Comparison of ENCODE assay signal across 22 cellular contexts in the genomic region with DNA sequence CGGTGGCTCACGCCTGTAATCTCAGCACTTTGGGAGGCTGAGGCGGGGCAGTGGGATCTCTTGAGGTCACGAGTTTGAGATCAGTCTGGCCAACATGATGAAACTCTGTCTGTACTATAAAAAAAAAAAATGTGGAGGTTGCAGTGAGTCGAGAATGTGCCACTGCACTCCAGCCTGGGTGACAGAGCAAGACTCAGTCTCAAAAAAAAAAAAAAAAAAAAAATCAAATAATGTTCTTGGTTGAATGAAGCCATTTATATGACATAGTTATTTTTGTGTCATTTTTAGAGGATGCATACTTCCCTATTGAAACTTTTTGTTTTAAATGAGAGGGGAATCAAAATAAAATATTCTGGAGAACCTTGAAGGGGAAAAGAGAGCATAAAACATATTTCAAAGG. TPM values are rescaled to one million over a fixed set of nuclear protein-coding genes. Genes with fewer than 3 reads are reported as not detected.
DNase-seq lines count a peak whose midpoint lies in the region; ATAC-seq, FAIRE-seq and TF ChIP-seq lines count a peak whose summit lies in the region.
"Had no signal": no experiment of that assay in that cellular context is flagged by ENCODE, and none has a peak within 500 bp of the region (broad histone marks: within the 10 kb centered on the region; RNA-seq: fewer than 3 reads in every experiment).

No MANE protein-coding gene starts in this region.

- BruUV-seq in HepG2 (replicated peaks; lab: Mats Ljungman, UMichigan) = no TSS peak

- no peak for TF ChIP-seq POLR2A in HepG2 (IDR thresholded peaks at IDR 0.05; ENCODE audit: insufficient read depth in 1 of 2, low read depth in 2 of 2, low read length in 2 of 2)

- intact Hi-C loops in activated CD8-positive, alpha-beta T cell treated with anti-CD3 and anti-CD28 coated beads for 36 hours (cut with micrococcal nuclease) = no loop called here
- intact Hi-C loops in HepG2 (cut with micrococcal nuclease; ENCODE audit: unreplicated experiment) = loop anchor here (5.0 kb wide), 1 partner anchor 146 kb away; a partner anchor contains a TSS

- TF ChIP-seq EP300 in HepG2 (IDR thresholded peaks at IDR 0.05; ENCODE audit: low read depth in 2 of 2, low read length in 2 of 2) (no peak), HepG2 (CRISPR knock-in tag; IDR thresholded peaks at IDR 0.05; ENCODE audit: borderline replicate concordance) (no peak)

- H3K27ac ChIP-seq in BLaER1 treated with 17β-estradiol and CSF1 and Interleukin-3, amounts not matched to agents 10 nM and 100 nM = peak overlapping the region in 10 of 11 experiments; percentile 17 to 97 (median 66); a peak in 19 of 22 replicates
- H3K27ac ChIP-seq in DOHH2 (ENCODE audit: low read depth, low read length) (peak overlapping the region; percentile 95), HepG2 (ENCODE audit: extremely low read length, insufficient read depth, low read length) (peak overlapping the region; percentile 10), hepatocyte (no peak overlapping the region)
- H3K27ac ChIP-seq: body of pancreas, C4-2B, heart right ventricle, parathyroid adenoma had no signal

- H3K27ac Mint-ChIP-seq in activated CD8-positive, alpha-beta T cell treated with anti-CD3 and anti-CD28 coated beads for 36 hours = peak overlapping the region; percentile 83
- H3K27ac Mint-ChIP-seq: dendritic cell treated with granulocyte-macrophage colony-stimulating factor and Interleukin-4, amounts not matched to agents 40 ng/mL and 50 ng/mL, for 4 days; WTC11 had no signal

- peaks cover 38% of the 10 kb centered on the region for H3F3A ChIP-seq in DOHH2 (ENCODE audit: control insufficient read depth, insufficient read depth)

- ATAC-seq in activated CD8-positive, alpha-beta T cell treated with anti-CD3 and anti-CD28 coated beads for 36 hours = no peak
- no peak for ATAC-seq in HepG2
- ATAC-seq in activated CD4-positive, CD25-positive, alpha-beta regulatory T cell treated with anti-CD3 and anti-CD28 coated beads, Interleukin-2, amount 50 U/mL, for 24 hours = no peak
- ATAC-seq: body of pancreas, HCT116, heart right ventricle, WTC11 had no signal

- 91% methylated on average over 5 of the region's 5 CpGs for WGBS in HepG2 (ENCODE audit: low lambda C conversion rate)
- 90% methylated on average over 5 of the region's 5 CpGs for WGBS in hepatocyte (ENCODE audit: low lambda C conversion rate, missing lambda C conversion rate)

- H3K9me3 Mint-ChIP-seq in activated CD8-positive, alpha-beta T cell treated with anti-CD3 and anti-CD28 coated beads for 36 hours = no peaks in the 10 kb centered on the region
- H3K9me3 Mint-ChIP-seq: dendritic cell treated with granulocyte-macrophage colony-stimulating factor and Interleukin-4, amounts not matched to agents 40 ng/mL and 50 ng/mL, for 4 days; WTC11 had no signal

- H3K4me1 ChIP-seq in BLaER1 treated with 17β-estradiol and CSF1 and Interleukin-3, amounts not matched to agents 10 nM and 100 nM = peaks cover 53 to 69% (median 62%) of the 10 kb centered on the region in 10 experiments
- peaks cover 63% of the 10 kb centered on the region for H3K4me1 ChIP-seq in DOHH2 (ENCODE audit: control insufficient read depth, low read length)
- H3K4me1 ChIP-seq in HepG2 (ENCODE audit: insufficient read depth, low read length) = peaks cover 51% of the 10 kb centered on the region
- H3K4me1 ChIP-seq in hepatocyte (ENCODE audit: insufficient read depth) = peaks cover 15% of the 10 kb centered on the region
- H3K4me1 ChIP-seq: parathyroid adenoma had no signal

- peaks cover 0 to 28% (median 12%) of the 10 kb centered on the region in 11 experiments; a peak in 13 of 22 replicates for H4K20me1 ChIP-seq in BLaER1 treated with 17β-estradiol and CSF1 and Interleukin-3, amounts not matched to agents 10 nM and 100 nM
- peaks cover 30% of the 10 kb centered on the region for H4K20me1 ChIP-seq in DOHH2 (ENCODE audit: control insufficient read depth, insufficient read depth, low read depth, low read length)
- H4K20me1 ChIP-seq in HepG2 (ENCODE audit: insufficient read depth, low read length) = no peaks in the 10 kb centered on the region
- peaks cover 3% of the 10 kb centered on the region for H4K20me1 ChIP-seq in hepatocyte (ENCODE audit: insufficient read depth, poor library complexity, severe bottlenecking)

- peaks cover 58% of the 10 kb centered on the region for H3K4me1 Mint-ChIP-seq in activated CD8-positive, alpha-beta T cell treated with anti-CD3 and anti-CD28 coated beads for 36 hours (ENCODE audit: low read depth)

- H3K9me2 ChIP-seq in DOHH2 (replicated peaks; ENCODE audit: control insufficient read depth, low read length) (no peaks in the 10 kb centered on the region), hepatocyte (replicated peaks; ENCODE audit: insufficient read depth) (no peaks in the 10 kb centered on the region)
- H3K9me2 ChIP-seq: SK-N-SH had no signal

- H2AFZ ChIP-seq in HepG2 (ENCODE audit: low read length) (no peak overlapping the region), hepatocyte (no peak overlapping the region)
- H2AFZ ChIP-seq: parathyroid adenoma had no signal

- TF ChIP-seq CTCF in DOHH2 (IDR thresholded peaks at IDR 0.05; ENCODE audit: low read depth, low read length, poor library complexity, severe bottlenecking) (no peak), HepG2 (CRISPR knock-in tag; IDR thresholded peaks at IDR 0.05) (no peak), hepatocyte (IDR thresholded peaks at IDR 0.05; ENCODE audit: poor library complexity) (no peak)
- TF ChIP-seq CTCF in activated CD8-positive, alpha-beta T cell treated with anti-CD3 and anti-CD28 coated beads for 36 hours (IDR thresholded peaks at IDR 0.05) = no peak

- H3K79me2 ChIP-seq in DOHH2 (ENCODE audit: control insufficient read depth, low read length) = peaks cover 81% of the 10 kb centered on the region
- H3K79me2 ChIP-seq in HepG2 (ENCODE audit: insufficient read depth, low read length) = peaks cover 15% of the 10 kb centered on the region
- H3K79me2 ChIP-seq in hepatocyte = peaks cover 33% of the 10 kb centered on the region

- H3K36me3 ChIP-seq in BLaER1 treated with 17β-estradiol and CSF1 and Interleukin-3, amounts not matched to agents 10 nM and 100 nM = peaks cover 15 to 44% (median 40%) of the 10 kb centered on the region in 11 experiments
- peaks cover 79% of the 10 kb centered on the region for H3K36me3 ChIP-seq in DOHH2 (ENCODE audit: control insufficient read depth, low read length)
- H3K36me3 ChIP-seq in HepG2 (replicated peaks in 1 of 2; ENCODE audit: control insufficient read depth in 1 of 2, insufficient read depth in 2 of 2, low read length in 2 of 2) = peaks cover 3 to 15% of the 10 kb centered on the region in 2 experiments; a peak in 3 of 5 replicates
- H3K36me3 ChIP-seq in hepatocyte (replicated peaks; ENCODE audit: insufficient read depth, low read depth) = no peaks in the 10 kb centered on the region

- peak overlapping the region; percentile 60 to 98 (median 95) for H3K4me2 ChIP-seq in BLaER1 treated with 17β-estradiol and CSF1 and Interleukin-3, amounts not matched to agents 10 nM and 100 nM
- peak overlapping the region; percentile 89 for H3K4me2 ChIP-seq in DOHH2 (ENCODE audit: low read length)
- H3K4me2 ChIP-seq in HepG2 (ENCODE audit: low read depth, low read length) = no peak overlapping the region
- H3K4me2 ChIP-seq in hepatocyte = no peak overlapping the region
- H3K4me2 ChIP-seq: SK-N-SH, smooth muscle cell had no signal

- CTCF ChIA-PET in activated CD8-positive, alpha-beta T cell treated with anti-CD3 and anti-CD28 coated beads for 36 hours (lab: Charles Lee) = no interaction called here
- CTCF ChIA-PET in HepG2 (lab: Yijun Ruan, JAX; ENCODE audit: low intra/inter-chr PET ratio, low total read pairs) = no interaction called here

- no peak for FAIRE-seq in HepG2 (lab: Jason Lieb, UNC)
- FAIRE-seq: GM12891 had no signal

- peak; percentile 25 for DNase-seq in activated CD8-positive, alpha-beta T cell treated with anti-CD3 and anti-CD28 coated beads for 36 hours
- no peak for DNase-seq in HepG2 (ENCODE audit: low spot score)
- DNase-seq in hepatocyte (ENCODE audit: low spot score) = no peak
- no peak for DNase-seq in AG08396 (ENCODE audit: low spot score)
- DNase-seq: body of pancreas, heart right ventricle, kidney glomerular epithelial cell, NCI-H1436 treated with DMSO at 0.1 percent for 48 hours, NCI-H345, SK-N-SH, stomach had no signal

- H3K4me3 ChIP-seq in BLaER1 treated with 17β-estradiol and CSF1 and Interleukin-3, amounts not matched to agents 10 nM and 100 nM = peak overlapping the region in 5 of 10 experiments; percentile 89 to 95 (median 90); a peak in 6 of 20 replicates
- H3K4me3 ChIP-seq in DOHH2 (ENCODE audit: low read length) = peak overlapping the region; percentile 99
- no peak overlapping the region for H3K4me3 ChIP-seq in HepG2 (replicated peaks in 1 of 3; ENCODE audit: insufficient read depth in 1 of 3, low read depth in 2 of 3, low read length in 3 of 3)
- no peak overlapping the region for H3K4me3 ChIP-seq in hepatocyte
- H3K4me3 ChIP-seq: body of pancreas, esophagus muscularis mucosa, heart right ventricle, smooth muscle cell, stomach had no signal

- H3K36me3 Mint-ChIP-seq in activated CD8-positive, alpha-beta T cell treated with anti-CD3 and anti-CD28 coated beads for 36 hours (ENCODE audit: low read depth) = peaks cover 46% of the 10 kb centered on the region

- POLR2A ChIA-PET in activated CD8-positive, alpha-beta T cell treated with anti-CD3 and anti-CD28 coated beads for 36 hours (lab: Charles Lee) = interaction anchor here (7.8 kb wide), 1 partner anchor 32 kb away, joined by 108 read pairs; a partner anchor contains a TSS
- POLR2A ChIA-PET in HepG2 (lab: Yijun Ruan, JAX) = no interaction called here

- TF ChIP-seq RAD21 in HepG2 (CRISPR knock-in tag; IDR thresholded peaks at IDR 0.05) = no peak

- peak overlapping the region; percentile 7 for H3K4me3 Mint-ChIP-seq in activated CD8-positive, alpha-beta T cell treated with anti-CD3 and anti-CD28 coated beads for 36 hours
- H3K4me3 Mint-ChIP-seq: dendritic cell treated with granulocyte-macrophage colony-stimulating factor and Interleukin-4, amounts not matched to agents 40 ng/mL and 50 ng/mL, for 4 days; WTC11 had no signal

- no peaks in the 10 kb centered on the region for H3K27me3 ChIP-seq in BLaER1 treated with 17β-estradiol and CSF1 and Interleukin-3, amounts not matched to agents 10 nM and 100 nM
- H3K27me3 ChIP-seq in DOHH2 (ENCODE audit: control insufficient read depth, low read length) (no peaks in the 10 kb centered on the region), HepG2 (ENCODE audit: control insufficient read depth in 1 of 2, insufficient read depth in 2 of 2, low read length in 2 of 2) (no peaks in the 10 kb centered on the region; a peak in 1 of 5 replicates), hepatocyte (no peaks in the 10 kb centered on the region)
- H3K27me3 ChIP-seq: body of pancreas, esophagus muscularis mucosa, heart right ventricle, stomach had no signal

- no peaks in the 10 kb centered on the region for H3K9me3 ChIP-seq in BLaER1 treated with 17β-estradiol and CSF1 and Interleukin-3, amounts not matched to agents 10 nM and 100 nM (replicated peaks in 1 of 11)
- H3K9me3 ChIP-seq in DOHH2 (ENCODE audit: control insufficient read depth, insufficient read depth, low read length) (no peaks in the 10 kb centered on the region), HepG2 (ENCODE audit: low read length) (no peaks in the 10 kb centered on the region), hepatocyte (ENCODE audit: low read depth) (no peaks in the 10 kb centered on the region)
- H3K9me3 ChIP-seq: body of pancreas, esophagus muscularis mucosa, heart right ventricle, SK-N-SH, stomach had no signal

- in situ Hi-C loops in HepG2 (cut with HindIII; ENCODE audit: extremely low pct_ligation_motif_present, low pct_unique_long_range_greater_than_20kb) = no loop called here

- peak overlapping the region in 10 of 11 experiments; percentile 26 to 97 (median 50); a peak in 17 of 22 replicates for H3K9ac ChIP-seq in BLaER1 treated with 17β-estradiol and CSF1 and Interleukin-3, amounts not matched to agents 10 nM and 100 nM
- no peak overlapping the region for H3K9ac ChIP-seq in HepG2 (ENCODE audit: insufficient read depth, low read depth, low read length)
- H3K9ac ChIP-seq: parathyroid adenoma, SK-N-SH had no signal

- no peaks in the 10 kb centered on the region for H3K27me3 Mint-ChIP-seq in activated CD8-positive, alpha-beta T cell treated with anti-CD3 and anti-CD28 coated beads for 36 hours

RNA-seq across cellular contexts. Expression of a gene that starts 3.1 kb away (rescaled TPM):
- total RNA-seq in activated CD8-positive, alpha-beta T cell treated with anti-CD3 and anti-CD28 coated beads for 36 hours = 10 to 100 TPM; 54.5 to 57.8 TPM
- total RNA-seq in HepG2 (2016; rRNA removed; fragmentation: Illumina TruSeq; extraction: Trizol) (37.5 and 52.4 TPM in 2 replicates), hepatocyte (16.8 and 20.1 TPM in 2 replicates)
- 5.9 and 6.0 TPM in 2 replicates for total RNA-seq in HepG2 (2016; cell fraction: cytosol; rRNA removed; fragmentation: Illumina TruSeq; extraction: Trizol; ENCODE audit: low read depth)
- 39.9 and 50.0 TPM in 2 replicates for total RNA-seq in HepG2 (2016; cell fraction: insoluble cytoplasmic fraction; rRNA removed; fragmentation: Illumina TruSeq; extraction: Trizol)
- 15.6 and 17.9 TPM in 2 replicates for total RNA-seq in HepG2 (2016; cell fraction: membrane; rRNA removed; fragmentation: Illumina TruSeq; extraction: Trizol)
- total RNA-seq in HepG2 (2016; cell fraction: nucleus; rRNA removed; fragmentation: Illumina TruSeq; extraction: Trizol) = 19.5 and 22.8 TPM in 2 replicates
- polyA plus RNA-seq in HepG2 (2011; rRNA removed) (16.1 and 20.1 TPM in 2 replicates), hepatocyte (30.0 and 34.3 TPM in 2 replicates)
- polyA plus RNA-seq in HepG2 (2011; cell fraction: cytosol; rRNA removed) = 12.5 and 16.0 TPM in 2 replicates
- polyA plus RNA-seq in HepG2 (2011; cell fraction: nucleus; rRNA removed) = 7.8 and 11.5 TPM in 2 replicates
- 23.1 and 26.3 TPM in 2 replicates for polyA plus RNA-seq in HepG2 (2012)
- polyA plus RNA-seq in HepG2 (2016; cell fraction: cytosol; fragmentation: Illumina TruSeq; extraction: Trizol; ENCODE audit: low read depth) = 10.2 and 11.1 TPM in 2 replicates
- 61.1 and 65.6 TPM in 2 replicates for polyA plus RNA-seq in HepG2 (2016; cell fraction: insoluble cytoplasmic fraction; fragmentation: Illumina TruSeq; extraction: Trizol; ENCODE audit: low read depth)
- polyA plus RNA-seq in HepG2 (2016; cell fraction: membrane; fragmentation: Illumina TruSeq; extraction: Trizol; ENCODE audit: low read depth) = 16.9 and 18.1 TPM in 2 replicates
- 34.4 and 36.9 TPM in 2 replicates for polyA plus RNA-seq in HepG2 (2016; cell fraction: nucleus; fragmentation: Illumina TruSeq; extraction: Trizol; ENCODE audit: insufficient read depth, low read depth)
- 9.7 and 17.6 TPM in 2 replicates for polyA minus RNA-seq in HepG2 (2011; rRNA and poly(A)+ RNA removed; ENCODE audit: low replicate concordance)
- 12.7 and 20.2 TPM in 2 replicates for polyA minus RNA-seq in HepG2 (2011; cell fraction: cytosol; rRNA and poly(A)+ RNA removed)
- polyA minus RNA-seq in HepG2 (2011; cell fraction: nucleus; rRNA and poly(A)+ RNA removed) = 7.2 and 8.7 TPM in 2 replicates

RNA-seq across cellular contexts. Expression of a gene that starts 32.3 kb away (rescaled TPM):
- 100 to 1,000 TPM; 114 to 118 TPM for total RNA-seq in activated CD8-positive, alpha-beta T cell treated with anti-CD3 and anti-CD28 coated beads for 36 hours
- total RNA-seq in HepG2 (2016; rRNA removed; fragmentation: Illumina TruSeq; extraction: Trizol) = 166 and 201 TPM in 2 replicates
- total RNA-seq in HepG2 (2016; cell fraction: cytosol; rRNA removed; fragmentation: Illumina TruSeq; extraction: Trizol; ENCODE audit: low read depth) = 32.6 and 33.3 TPM in 2 replicates
- total RNA-seq in HepG2 (2016; cell fraction: insoluble cytoplasmic fraction; rRNA removed; fragmentation: Illumina TruSeq; extraction: Trizol) = 161 and 187 TPM in 2 replicates
- total RNA-seq in HepG2 (2016; cell fraction: membrane; rRNA removed; fragmentation: Illumina TruSeq; extraction: Trizol) = 53.2 and 59.5 TPM in 2 replicates
- total RNA-seq in HepG2 (2016; cell fraction: nucleus; rRNA removed; fragmentation: Illumina TruSeq; extraction: Trizol) = 112 and 137 TPM in 2 replicates
- polyA plus RNA-seq in HepG2 (2011; rRNA removed) = 96.0 and 98.6 TPM in 2 replicates
- polyA plus RNA-seq in HepG2 (2011; cell fraction: cytosol; rRNA removed) = 50.1 and 58.7 TPM in 2 replicates
- polyA plus RNA-seq in HepG2 (2011; cell fraction: nucleus; rRNA removed) = 113 and 136 TPM in 2 replicates
- 104 and 119 TPM in 2 replicates for polyA plus RNA-seq in HepG2 (2012)
- 13.1 and 15.7 TPM in 2 replicates for polyA plus RNA-seq in HepG2 (2016; cell fraction: cytosol; fragmentation: Illumina TruSeq; extraction: Trizol; ENCODE audit: low read depth)
- polyA plus RNA-seq in HepG2 (2016; cell fraction: insoluble cytoplasmic fraction; fragmentation: Illumina TruSeq; extraction: Trizol; ENCODE audit: low read depth) = 185 and 197 TPM in 2 replicates
- polyA plus RNA-seq in HepG2 (2016; cell fraction: membrane; fragmentation: Illumina TruSeq; extraction: Trizol; ENCODE audit: low read depth) = 21.2 and 23.0 TPM in 2 replicates
- polyA plus RNA-seq in HepG2 (2016; cell fraction: nucleus; fragmentation: Illumina TruSeq; extraction: Trizol; ENCODE audit: insufficient read depth, low read depth) = 168 and 188 TPM in 2 replicates
- polyA minus RNA-seq in HepG2 (2011; rRNA and poly(A)+ RNA removed; ENCODE audit: low replicate concordance) = 210 and 345 TPM in 2 replicates
- 121 and 122 TPM in 2 replicates for polyA minus RNA-seq in HepG2 (2011; cell fraction: cytosol; rRNA and poly(A)+ RNA removed)
- 147 and 157 TPM in 2 replicates for polyA minus RNA-seq in HepG2 (2011; cell fraction: nucleus; rRNA and poly(A)+ RNA removed)
- total RNA-seq in hepatocyte = 167 and 169 TPM in 2 replicates
- 176 and 185 TPM in 2 replicates for polyA plus RNA-seq in hepatocyte

Comparison
In these comparisons a context has a peak if more than half of its experiments do, and no peak if none do; other contexts are left out.
1. H3K4me2 ChIP-seq: peak in BLaER1 treated with 17β-estradiol and CSF1 and Interleukin-3, amounts not matched to agents 10 nM and 100 nM (11 of 11) and DOHH2 (single experiment); none in HepG2 (single experiment) and hepatocyte (single experiment).